In genomic region chr9:101878734-101879133, GRCh38 we compare ENCODE assay signal across 3 cellular contexts.
TF ChIP-seq lines count a peak whose summit lies in the region.

No MANE protein-coding gene starts in this region.

TF ChIP-seq in A549, 52 proteins besides CTCF, POLR2A, EP300 and RAD21 (continued from another document):
- TF ChIP-seq BCL3 (IDR thresholded peaks at IDR 0.05) (no peak), ZFP36 (IDR thresholded peaks at IDR 0.05; ENCODE audit: borderline replicate concordance, partially characterized antibody) (no peak), CBX2 (IDR thresholded peaks at IDR 0.05; ENCODE audit: borderline replicate concordance, low read depth) (no peak), JUNB (IDR thresholded peaks at IDR 0.05) (no peak), HMGXB4 (CRISPR knock-in tag; IDR thresholded peaks at IDR 0.05; ENCODE audit: borderline replicate concordance) (no peak)

TF ChIP-seq in IMR-90, 13 proteins besides CTCF, POLR2A, EP300 and RAD21 (continued from another document):
- no peak for TF ChIP-seq RCOR1 (IDR thresholded peaks at IDR 0.05; ENCODE audit: insufficient replicate concordance, low read length)
- TF ChIP-seq MAZ (IDR thresholded peaks at IDR 0.05; ENCODE audit: borderline replicate concordance, low read depth, low read length): no peak

TF ChIP-seq in K562, 482 proteins besides CTCF, POLR2A, EP300 and RAD21 (continued from another document):
- TF ChIP-seq MEF2A (IDR thresholded peaks at IDR 0.05; ENCODE audit: control insufficient read depth, low read depth, low read length): no peak
- no peak for TF ChIP-seq CREM (IDR thresholded peaks at IDR 0.05; ENCODE audit: low read depth)
- no peak for TF ChIP-seq ZBTB11 (CRISPR knock-in tag; IDR thresholded peaks at IDR 0.05)
- TF ChIP-seq TOE1 (IDR thresholded peaks at IDR 0.05; ENCODE audit: borderline replicate concordance): no peak
- TF ChIP-seq TOE1 (CRISPR knock-in tag; IDR thresholded peaks at IDR 0.05; ENCODE audit: borderline replicate concordance, low read depth): no peak
- TF ChIP-seq IRF9 (tag; IDR thresholded peaks at IDR 0.05): no peak
- no peak for TF ChIP-seq MTA3 (IDR thresholded peaks at IDR 0.05; ENCODE audit: borderline replicate concordance)
- no peak for TF ChIP-seq ZNF395 (CRISPR knock-in tag; IDR thresholded peaks at IDR 0.05)
TF ChIP-seq in K562: peak in this region for 2.
